In the genomic region with DNA sequence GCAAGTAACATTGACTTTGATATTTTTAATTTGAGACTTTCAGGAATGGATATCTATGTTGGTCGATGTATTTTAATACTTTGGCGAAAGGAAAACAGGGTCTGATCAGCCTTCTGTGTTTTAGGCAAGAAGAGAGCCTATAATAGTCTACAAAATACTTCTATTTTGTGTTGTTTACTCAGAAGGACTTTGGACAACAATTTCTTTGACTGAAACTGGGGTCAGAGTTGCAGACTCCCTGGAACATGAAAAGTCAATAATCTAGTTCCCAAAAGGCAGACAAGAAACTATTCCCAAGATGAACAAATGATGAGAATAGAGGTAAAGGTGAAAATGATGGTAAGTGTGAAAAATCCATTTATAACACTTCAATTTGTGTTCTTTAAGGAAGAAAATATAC, we compare ENCODE assay signal across 8 cellular contexts.
"Had no signal": no experiment of that assay in that cellular context is flagged by ENCODE, and none has a peak within 500 bp of the region (broad histone marks: within the 10 kb centered on the region; RNA-seq: fewer than 3 reads in every experiment).

No MANE protein-coding gene starts in this region.

- FAIRE-seq: G401.6, GM12878, GM12891, GM12892, GM18507, GM19239 had no signal

- ATAC-seq: GM12878 had no signal

- H3K4me3 ChIP-seq: GM12878 had no signal

- DNase-seq: GDM1, GF-D8 had no signal
